17 cellular contexts compared by ENCODE assay signal in the genomic region with DNA sequence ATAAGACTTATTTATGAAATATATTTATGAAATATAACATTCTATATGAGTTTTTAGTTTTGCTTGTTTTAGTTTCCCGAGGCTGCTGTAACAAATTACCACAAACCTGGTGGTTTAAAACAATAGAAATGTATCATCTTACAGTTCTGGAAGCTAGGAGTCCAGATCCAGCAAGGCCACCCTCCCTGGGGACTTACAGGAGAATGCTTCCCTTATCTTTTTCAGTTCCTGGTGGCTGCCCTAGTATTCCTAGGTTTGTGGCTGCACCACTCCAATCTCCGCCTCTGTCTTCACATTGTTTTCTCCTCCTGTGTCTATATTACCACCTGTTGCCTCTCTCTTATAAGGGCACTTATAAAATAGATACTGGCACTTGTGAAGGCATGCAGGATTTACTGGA.
"Had no signal": no experiment of that assay in that cellular context is flagged by ENCODE, and none has a peak within 500 bp of the region (broad histone marks: within the 10 kb centered on the region; RNA-seq: fewer than 3 reads in every experiment).

No MANE protein-coding gene starts in this region.

- DNase-seq: activated CD4-positive, CD25-positive, alpha-beta regulatory T cell treated with anti-CD3 and anti-CD28 coated beads, Interleukin-2, amount 50 U/mL, for 72 hours; activated naive CD4-positive, alpha-beta T cell; activated naive CD8-positive, alpha-beta T cell treated with anti-CD3 and anti-CD28 coated beads, Interleukin-2, amount 10 ng/mL, durations not matched to agents 7 days and 5 days; activated T-cell treated with anti-CD3 and anti-CD28 coated beads for 4 hours; hypothalamus; mesenchymal stem cell; occipital lobe; stimulated activated CD4-positive, alpha-beta T cell treated with anti-CD3 and anti-CD28 coated beads, Interleukin-2, amount 100 ng/mL, for 48 hours; stimulated activated naive B cell treated with anti-CD40 and anti-IgM and Interleukin-4, amounts not matched to agents 10 μg/mL and 1 μg/mL and 100 μg/mL, for 72 hours; substantia nigra had no signal

- H3K4me3 ChIP-seq: coronary artery, esophagus muscularis mucosa, tibial nerve, vagina had no signal

- H3K36me3 ChIP-seq: esophagus muscularis mucosa, tibial nerve, vagina had no signal

- H3K36me3 Mint-ChIP-seq: activated naive CD8-positive, alpha-beta T cell treated with anti-CD3 and anti-CD28 coated beads, Interleukin-2, amount 10 ng/mL, durations not matched to agents 7 days and 5 days; brain; stimulated activated naive B cell treated with anti-CD40 and anti-IgM and Interleukin-4, amounts not matched to agents 10 μg/mL and 1 μg/mL and 100 μg/mL, for 72 hours had no signal

- H3K4me3 Mint-ChIP-seq: activated naive CD8-positive, alpha-beta T cell treated with anti-CD3 and anti-CD28 coated beads, Interleukin-2, amount 10 ng/mL, durations not matched to agents 7 days and 5 days; brain; central memory CD8-positive, alpha-beta T cell; nephron; stimulated activated naive B cell treated with anti-CD40 and anti-IgM and Interleukin-4, amounts not matched to agents 10 μg/mL and 1 μg/mL and 100 μg/mL, for 72 hours had no signal

- H3K27me3 ChIP-seq: esophagus muscularis mucosa, tibial nerve, vagina had no signal

- H3K27ac ChIP-seq: coronary artery, esophagus muscularis mucosa, tibial nerve, vagina had no signal

- H3K4me1 ChIP-seq: tibial nerve, vagina had no signal

- H3K9me3 Mint-ChIP-seq: activated naive CD8-positive, alpha-beta T cell treated with anti-CD3 and anti-CD28 coated beads, Interleukin-2, amount 10 ng/mL, durations not matched to agents 7 days and 5 days; brain; nephron; stimulated activated naive B cell treated with anti-CD40 and anti-IgM and Interleukin-4, amounts not matched to agents 10 μg/mL and 1 μg/mL and 100 μg/mL, for 72 hours had no signal

- ATAC-seq: stimulated activated naive B cell treated with anti-CD40 and anti-IgM and Interleukin-4, amounts not matched to agents 10 μg/mL and 1 μg/mL and 100 μg/mL, for 72 hours had no signal

- H3K27ac Mint-ChIP-seq: activated naive CD8-positive, alpha-beta T cell treated with anti-CD3 and anti-CD28 coated beads, Interleukin-2, amount 10 ng/mL, durations not matched to agents 7 days and 5 days; brain; nephron; stimulated activated naive B cell treated with anti-CD40 and anti-IgM and Interleukin-4, amounts not matched to agents 10 μg/mL and 1 μg/mL and 100 μg/mL, for 72 hours had no signal

- H3K4me1 Mint-ChIP-seq: activated naive CD8-positive, alpha-beta T cell treated with anti-CD3 and anti-CD28 coated beads, Interleukin-2, amount 10 ng/mL, durations not matched to agents 7 days and 5 days; central memory CD8-positive, alpha-beta T cell; stimulated activated naive B cell treated with anti-CD40 and anti-IgM and Interleukin-4, amounts not matched to agents 10 μg/mL and 1 μg/mL and 100 μg/mL, for 72 hours had no signal

- H3K9me3 ChIP-seq: esophagus muscularis mucosa, tibial nerve, vagina had no signal

- H3K27me3 Mint-ChIP-seq: activated naive CD8-positive, alpha-beta T cell treated with anti-CD3 and anti-CD28 coated beads, Interleukin-2, amount 10 ng/mL, durations not matched to agents 7 days and 5 days; central memory CD8-positive, alpha-beta T cell; stimulated activated naive B cell treated with anti-CD40 and anti-IgM and Interleukin-4, amounts not matched to agents 10 μg/mL and 1 μg/mL and 100 μg/mL, for 72 hours had no signal
